ENCODE assay signal across 1 cellular context in genomic region chr1:39409055-39409816, GRCh38.
TF ChIP-seq lines count a peak whose summit lies in the region.

No MANE protein-coding gene starts in this region.

TF ChIP-seq in A549, 52 proteins besides CTCF, POLR2A, EP300 and RAD21 (continued from another document):
- TF ChIP-seq REST (IDR thresholded peaks at IDR 0.05) = no peak
- TF ChIP-seq POLR2AphosphoS2 (conservative IDR thresholded peaks at IDR 0.05; ENCODE audit: low read length) = no peak
- no peak for TF ChIP-seq CBX2 (IDR thresholded peaks at IDR 0.05; ENCODE audit: borderline replicate concordance, low read depth)
- TF ChIP-seq CBX8 (IDR thresholded peaks at IDR 0.05) = no peak
- TF ChIP-seq NR3C1 (IDR thresholded peaks at IDR 0.05) = no peak
- no peak for TF ChIP-seq HOXA7 (CRISPR knock-in tag; IDR thresholded peaks at IDR 0.05)
- no peak for TF ChIP-seq EHF (CRISPR knock-in tag; IDR thresholded peaks at IDR 0.05)
- TF ChIP-seq MAZ (IDR thresholded peaks at IDR 0.05; ENCODE audit: borderline replicate concordance, low read depth, low read length) = no peak
- TF ChIP-seq TP53 (CRISPR knock-in tag; IDR thresholded peaks at IDR 0.05) = no peak
- TF ChIP-seq TFCP2L1 (CRISPR knock-in tag; IDR thresholded peaks at IDR 0.05) = no peak
- no peak for TF ChIP-seq KDM1A (IDR thresholded peaks at IDR 0.05; ENCODE audit: low read depth)
- no peak for TF ChIP-seq ZC3H11A (IDR thresholded peaks at IDR 0.05)
